13 cellular contexts compared by ENCODE assay signal in the genomic region with DNA sequence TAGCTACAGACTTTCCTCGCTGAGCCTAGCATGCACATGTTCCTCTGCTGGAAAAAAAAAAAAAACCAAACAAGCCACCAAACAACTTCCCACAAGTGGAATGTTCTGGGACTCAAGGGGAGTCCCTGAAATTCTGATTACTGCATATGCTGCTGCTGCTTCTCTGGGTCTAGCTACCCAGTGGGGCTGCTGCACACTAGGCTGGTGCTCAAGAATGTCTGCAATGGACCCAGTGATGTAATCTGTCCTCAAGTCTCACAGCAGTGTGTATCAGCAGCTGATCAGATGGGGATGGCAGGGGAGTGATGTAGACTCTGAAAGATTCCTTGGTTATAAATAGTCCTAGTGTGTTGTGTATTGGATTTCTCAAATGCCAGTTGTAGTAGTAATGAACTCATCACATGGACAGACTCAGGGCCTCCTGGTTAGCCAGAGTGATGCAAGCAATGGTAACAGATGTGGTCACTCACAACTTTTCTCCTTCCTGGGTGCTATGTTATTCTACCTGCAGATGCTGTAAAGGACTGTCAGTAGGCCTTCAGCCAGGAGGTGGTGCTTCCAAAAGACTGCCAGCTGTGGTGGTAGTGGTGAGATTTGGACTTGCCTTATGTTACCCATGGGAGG. TPM values are rescaled to one million over a fixed set of nuclear protein-coding genes. Genes with fewer than 3 reads are reported as not detected.
"Had no signal": no experiment of that assay in that cellular context is flagged by ENCODE, and none has a peak within 500 bp of the region (broad histone marks: within the 10 kb centered on the region; RNA-seq: fewer than 3 reads in every experiment).

No MANE protein-coding gene starts in this region.

RNA-seq across cellular contexts. Expression of gene FAM90A1, which starts 29.6 kb away (rescaled TPM):
- total RNA-seq: left ventricle myocardium superior, neural crest cell had no signal

RNA-seq across cellular contexts. Expression of gene ZNF705A, which starts 41.0 kb away (rescaled TPM):
- total RNA-seq: activated CD4-positive, alpha-beta T cell treated with anti-CD3 and anti-CD28 coated beads, Interleukin-2, amount 10 ng/mL, durations not matched to agents 7 days and 5 days; activated CD8-positive, alpha-beta memory T cell treated with anti-CD3 and anti-CD28 coated beads for 36 hours; activated T-helper 2 cell treated with anti-CD3 and anti-CD28 coated beads, Interferon-gamma antibody, Interleukin-2, Interleukin-4, amounts not matched to agents 10 μg/mL and 5 μg/mL and 100 μg/mL, durations not matched to agents 14 hours and 24 hours and 36 hours; adrenal gland; breast epithelium; frontal cortex; heart right ventricle; left ventricle myocardium superior; mesenteric fat pad; neural crest cell; pancreas had no signal
- polyA plus RNA-seq: adrenal gland, heart right ventricle, keratinocyte, pancreas, small intestine had no signal
